Comparison of ENCODE assay signal across 1 cellular context in genomic region chr2:42808301-42808700, GRCh38.
TF ChIP-seq lines count a peak whose summit lies in the region.

No MANE protein-coding gene starts in this region.

TF ChIP-seq in SK-N-SH treated with all-trans-retinoic acid at 6 μM for 48 hours, 23 proteins besides CTCF, POLR2A, EP300 and RAD21:
- TF ChIP-seq CSDC2 (CRISPR knock-in tag; IDR thresholded peaks at IDR 0.05) = no peak
- no peak for TF ChIP-seq PATZ1 (CRISPR knock-in tag; IDR thresholded peaks at IDR 0.05; ENCODE audit: borderline replicate concordance)
- TF ChIP-seq ZFP3 (CRISPR knock-in tag; IDR thresholded peaks at IDR 0.05) = no peak
- no peak for TF ChIP-seq TCF4 (CRISPR knock-in tag; IDR thresholded peaks at IDR 0.05; ENCODE audit: borderline replicate concordance)
- TF ChIP-seq ISL1 (CRISPR knock-in tag; IDR thresholded peaks at IDR 0.05) = no peak
- no peak for TF ChIP-seq RARB (CRISPR knock-in tag; IDR thresholded peaks at IDR 0.05)
- no peak for TF ChIP-seq ZC3H10 (CRISPR knock-in tag; IDR thresholded peaks at IDR 0.05)
- no peak for TF ChIP-seq TOX (CRISPR knock-in tag; IDR thresholded peaks at IDR 0.05; ENCODE audit: borderline replicate concordance)
- no peak for TF ChIP-seq PPARA (CRISPR knock-in tag; IDR thresholded peaks at IDR 0.05; ENCODE audit: borderline replicate concordance)
